16 cellular contexts compared by ENCODE assay signal in genomic region chr14:75231320-75231719, GRCh38. TPM values are rescaled to one million over a fixed set of nuclear protein-coding genes. Genes with fewer than 3 reads are reported as not detected.
DNase-seq lines count a peak whose midpoint lies in the region; ATAC-seq, FAIRE-seq and TF ChIP-seq lines count a peak whose summit lies in the region.
"Had no signal": no experiment of that assay in that cellular context is flagged by ENCODE, and none has a peak within 500 bp of the region (broad histone marks: within the 10 kb centered on the region; RNA-seq: fewer than 3 reads in every experiment).

No MANE protein-coding gene starts in this region.

- peaks cover 57% of the 10 kb centered on the region for H3K4me1 Mint-ChIP-seq in activated naive CD8-positive, alpha-beta T cell treated with anti-CD3 and anti-CD28 coated beads, Interleukin-2, amount 50 U/mL, for 24 hours
- peaks cover 11% of the 10 kb centered on the region for H3K4me1 Mint-ChIP-seq in mesothelial cell of epicardium

- no peak overlapping the region for H3K4me3 ChIP-seq in small intestine (ENCODE audit: low read depth in 1 of 2, low read length in 2 of 2)
- H3K4me3 ChIP-seq: lung had no signal

- no peaks in the 10 kb centered on the region for H3K27me3 Mint-ChIP-seq in activated naive CD8-positive, alpha-beta T cell treated with anti-CD3 and anti-CD28 coated beads, Interleukin-2, amount 50 U/mL, for 24 hours
- H3K27me3 Mint-ChIP-seq in mesothelial cell of epicardium (ENCODE audit: low read depth): no peaks in the 10 kb centered on the region
- H3K27me3 Mint-ChIP-seq: activated B cell treated with CpG ODN at 0.5 μM for 24 hours had no signal

- H3K27ac ChIP-seq in small intestine (ENCODE audit: low read depth in 1 of 2, low read length in 1 of 2): peak overlapping the region; percentile 84 to 88

- FAIRE-seq in small intestine (lab: Jason Lieb, UNC): no peak

- no peak for DNase-seq in activated naive CD8-positive, alpha-beta T cell treated with anti-CD3 and anti-CD28 coated beads, Interleukin-2, amount 50 U/mL, for 24 hours
- DNase-seq in small intestine: no peak
- DNase-seq in occipital lobe (lab: John Stamatoyannopoulos, UW): no peak
- DNase-seq in mesothelial cell of epicardium (ENCODE audit: low spot score in 2 of 2, unreplicated experiment in 2 of 2): no peak
- DNase-seq in A172 (ENCODE audit: low spot score): no peak
- DNase-seq: activated B cell treated with CpG ODN at 0.5 μM for 24 hours; activated T-cell treated with anti-CD3 and anti-CD28 coated beads, Interleukin-2, amount 50 U/mL, for 48 hours; COR-L47; glutamatergic neuron; NCI-H1417 treated with DMSO at 0.1 percent for 48 hours; SIG-M5; stimulated activated CD4-positive, alpha-beta T cell treated with anti-CD3 and anti-CD28 coated beads, Interleukin-4, amount 100 ng/mL, for 1 hour had no signal

- no peak overlapping the region for H3K4me3 Mint-ChIP-seq in activated naive CD8-positive, alpha-beta T cell treated with anti-CD3 and anti-CD28 coated beads, Interleukin-2, amount 50 U/mL, for 24 hours
- H3K4me3 Mint-ChIP-seq in mesothelial cell of epicardium: no peak overlapping the region

- peak overlapping the region; percentile 8 for H3K27ac Mint-ChIP-seq in activated naive CD8-positive, alpha-beta T cell treated with anti-CD3 and anti-CD28 coated beads, Interleukin-2, amount 50 U/mL, for 24 hours
- H3K27ac Mint-ChIP-seq in mesothelial cell of epicardium: no peak overlapping the region
- H3K27ac Mint-ChIP-seq: activated B cell treated with CpG ODN at 0.5 μM for 24 hours had no signal

- no peak for TF ChIP-seq CTCF in mesothelial cell of epicardium (IDR thresholded peaks at IDR 0.05; ENCODE audit: unreplicated experiment)

- no peaks in the 10 kb centered on the region for H3K9me3 Mint-ChIP-seq in activated naive CD8-positive, alpha-beta T cell treated with anti-CD3 and anti-CD28 coated beads, Interleukin-2, amount 50 U/mL, for 24 hours
- H3K9me3 Mint-ChIP-seq in mesothelial cell of epicardium: peaks cover 7% of the 10 kb centered on the region
- H3K9me3 Mint-ChIP-seq: activated B cell treated with CpG ODN at 0.5 μM for 24 hours had no signal

- ATAC-seq in GM18861 (IDR thresholded peaks at IDR 0.05; ENCODE audit: unreplicated experiment): peak; percentile 41
- peak; percentile 72 for ATAC-seq in HG02981 (IDR thresholded peaks at IDR 0.05; ENCODE audit: unreplicated experiment)
- no peak for ATAC-seq in activated naive CD8-positive, alpha-beta T cell treated with anti-CD3 and anti-CD28 coated beads, Interleukin-2, amount 50 U/mL, for 24 hours
- ATAC-seq in GM21737 (IDR thresholded peaks at IDR 0.05; ENCODE audit: unreplicated experiment): no peak

- H3K9me3 ChIP-seq in small intestine (ENCODE audit: control insufficient read depth, low read depth): no peaks in the 10 kb centered on the region

- no peaks in the 10 kb centered on the region for H3K36me3 Mint-ChIP-seq in activated naive CD8-positive, alpha-beta T cell treated with anti-CD3 and anti-CD28 coated beads, Interleukin-2, amount 50 U/mL, for 24 hours (ENCODE audit: low read depth)
- no peaks in the 10 kb centered on the region for H3K36me3 Mint-ChIP-seq in mesothelial cell of epicardium

- no peaks in the 10 kb centered on the region for H3K27me3 ChIP-seq in small intestine (ENCODE audit: control insufficient read depth in 2 of 2, insufficient read depth in 2 of 2, low read length in 2 of 2)

- H3K4me1 ChIP-seq in small intestine (ENCODE audit: control insufficient read depth in 2 of 2, insufficient read depth in 1 of 2, low read depth in 1 of 2, low read length in 1 of 2): peaks cover 16 to 17% of the 10 kb centered on the region in 2 donors

- 72 to 90% (median 89%) methylated on average over 2 of the region's 2 CpGs for WGBS in small intestine, 3 donors

- H3K36me3 ChIP-seq in small intestine (ENCODE audit: control insufficient read depth in 2 of 2, insufficient read depth in 2 of 2, low read length in 2 of 2): no peaks in the 10 kb centered on the region

RNA-seq across cellular contexts. Expression of gene FOS, which starts 47.3 kb away (rescaled TPM):
- 100 to 1,000 TPM in 2 of 3 donors, 10 to 100 TPM in 1; 71.6 to 344 (median 136) TPM for polyA plus RNA-seq in small intestine
- total RNA-seq in occipital lobe: 51.2 TPM
- total RNA-seq in mesothelial cell of epicardium: 789 to 796 TPM (median 796 TPM) in 3 replicates
- total RNA-seq in A172 (2014; rRNA removed; shearing (Covaris generic)): 0.89 and 2.2 TPM in 2 replicates

RNA-seq across cellular contexts. Expression of gene TMED10, which starts 54.9 kb away (rescaled TPM):
- 100 to 1,000 TPM in 1 of 3 donors, 10 to 100 TPM in 2; 26.4 to 260 (median 40.5) TPM for polyA plus RNA-seq in small intestine
- total RNA-seq in occipital lobe (135 TPM), mesothelial cell of epicardium (237 to 242 TPM (median 241 TPM) in 3 replicates)
- total RNA-seq in A172 (2014; rRNA removed; shearing (Covaris generic)): 155 and 159 TPM in 2 replicates

Comparison
In these comparisons a context has a peak if more than half of its experiments do, and no peak if none do; other contexts are left out.
1. ATAC-seq: peak in GM18861 (single experiment) and HG02981 (single experiment); none in activated naive CD8-positive, alpha-beta T cell treated with anti-CD3 and anti-CD28 coated beads, Interleukin-2, amount 50 U/mL, for 24 hours (single experiment) and GM21737 (single experiment).
2. RNA of gene FOS, which starts 47.3 kb away (total RNA-seq): 789 to 796 TPM in mesothelial cell of epicardium and 51.2 TPM in occipital lobe (single experiment); 0.89 to 2.2 TPM in A172; every median in the first group is over 10 times any median in the second.